In the genomic region with DNA sequence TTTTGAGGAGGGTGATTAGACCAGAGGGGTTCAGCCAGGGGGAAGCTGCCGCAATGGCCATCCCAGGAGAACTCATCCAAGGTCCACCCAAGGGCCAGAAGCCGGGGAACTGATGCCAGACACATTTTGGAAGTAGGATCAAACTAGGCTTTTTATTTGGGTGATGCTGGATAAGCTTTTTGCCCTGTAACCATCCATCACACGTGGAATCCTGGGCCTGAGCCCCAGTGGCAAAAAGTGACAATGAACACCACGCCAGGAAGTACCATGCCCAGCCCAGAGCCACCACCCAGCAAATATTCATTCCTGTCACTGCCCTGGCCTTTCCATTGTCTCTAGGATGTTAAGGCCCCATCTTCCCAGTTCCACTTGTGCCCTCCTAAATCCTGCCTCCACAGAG, we compare ENCODE assay signal across 26 cellular contexts.
DNase-seq lines count a peak whose midpoint lies in the region; ATAC-seq, FAIRE-seq and TF ChIP-seq lines count a peak whose summit lies in the region.
"Had no signal": no experiment of that assay in that cellular context is flagged by ENCODE, and none has a peak within 500 bp of the region (broad histone marks: within the 10 kb centered on the region; RNA-seq: fewer than 3 reads in every experiment).

No MANE protein-coding gene starts in this region.

- intact Hi-C loops in spleen (cut with DNase I; ENCODE audit: low total_unique reads), result no loop called here

- no peak overlapping the region for H3K4me2 ChIP-seq in A549
- H3K4me2 ChIP-seq: BLaER1 had no signal

- H3K4me1 ChIP-seq in A549 (peaks cover 38% of the 10 kb centered on the region), spleen (peaks cover 0 to 9% (median 5%) of the 10 kb centered on the region in 6 donors)
- H3K4me1 ChIP-seq: BE2C had no signal

- no peak overlapping the region for H3K27ac Mint-ChIP-seq in activated CD8-positive, alpha-beta memory T cell treated with anti-CD3 and anti-CD28 coated beads, Interleukin-2, amount 10 ng/mL, durations not matched to agents 7 days and 5 days
- H3K27ac Mint-ChIP-seq: CD4-positive, alpha-beta memory T cell; CD4-positive, CD25-positive, alpha-beta regulatory T cell had no signal

- no peak for TF ChIP-seq RAD21 in A549 (conservative IDR thresholded peaks at IDR 0.05 in 1 of 2, IDR thresholded peaks at IDR 0.05 in 1 of 2)

- no peaks in the 10 kb centered on the region for H3K27me3 Mint-ChIP-seq in activated CD8-positive, alpha-beta memory T cell treated with anti-CD3 and anti-CD28 coated beads, Interleukin-2, amount 10 ng/mL, durations not matched to agents 7 days and 5 days

- WGBS in A549 (ENCODE audit: missing lambda C conversion rate), result 80% methylated on average over 4 of the region's 4 CpGs
- WGBS in spleen, 5 donors, result 86 to 94% (median 91%) methylated on average over 4 of the region's 4 CpGs

- H3K36me3 ChIP-seq in spleen, result no peaks in the 10 kb centered on the region
- H3K36me3 ChIP-seq: BE2C, BLaER1 had no signal

- TF ChIP-seq EP300 in A549 (IDR thresholded peaks at IDR 0.05), result no peak

- H3K27me3 ChIP-seq in spleen (replicated peaks in 1 of 7), result no peaks in the 10 kb centered on the region
- H3K27me3 ChIP-seq: BE2C, BLaER1 had no signal

- peak; percentile 21 for DNase-seq in activated CD8-positive, alpha-beta memory T cell treated with anti-CD3 and anti-CD28 coated beads, Interleukin-2, amount 10 ng/mL, durations not matched to agents 7 days and 5 days
- DNase-seq in activated CD8-positive, alpha-beta memory T cell treated with anti-CD3 and anti-CD28 coated beads, Interleukin-2, amount 50 U/mL, for 4 hours, result no peak
- no peak for DNase-seq in A549 (ENCODE audit: low read depth in 1 of 2, low spot score in 1 of 2)
- DNase-seq in spleen, result peak; percentile 18
- DNase-seq in NCI-H1930 (lab: John Stamatoyannopoulos, UW), result no peak
- DNase-seq in superior temporal gyrus (ENCODE audit: extremely low spot score), result no peak
- DNase-seq: ACHN; BE2C; C1 segment of cervical spinal cord; CD4-positive, alpha-beta memory T cell; CD4-positive, CD25-positive, alpha-beta regulatory T cell; CD8-positive, alpha-beta memory T cell; COR-L47; DMS 273 treated with DMSO at 0.1 percent for 48 hours; DMS153; DMS53; DMS79; DND-41; EL; GDM1 had no signal

- no peak for TF ChIP-seq POLR2A in A549 (IDR thresholded peaks at IDR 0.05; ENCODE audit: low read length)
- no peak for TF ChIP-seq POLR2A in spleen (IDR thresholded peaks at IDR 0.05)

- H3K9me3 Mint-ChIP-seq in activated CD8-positive, alpha-beta memory T cell treated with anti-CD3 and anti-CD28 coated beads, Interleukin-2, amount 10 ng/mL, durations not matched to agents 7 days and 5 days (ENCODE audit: low read depth), result no peaks in the 10 kb centered on the region
- H3K9me3 Mint-ChIP-seq: CD4-positive, alpha-beta memory T cell; CD4-positive, CD25-positive, alpha-beta regulatory T cell; CD8-positive, alpha-beta memory T cell had no signal

- FAIRE-seq in A549 (lab: Jason Lieb, UNC), result no peak
- FAIRE-seq: GM12878, GM12892, GM18507 had no signal

- no peaks in the 10 kb centered on the region for H3K36me3 Mint-ChIP-seq in activated CD8-positive, alpha-beta memory T cell treated with anti-CD3 and anti-CD28 coated beads, Interleukin-2, amount 10 ng/mL, durations not matched to agents 7 days and 5 days
- H3K36me3 Mint-ChIP-seq: CD14-positive monocyte; CD4-positive, alpha-beta memory T cell; CD4-positive, CD25-positive, alpha-beta regulatory T cell; CD8-positive, alpha-beta memory T cell had no signal

- POLR2A ChIA-PET in A549 (lab: Yijun Ruan, JAX), result no interaction called here

- H3K9me3 ChIP-seq in A549 (no peaks in the 10 kb centered on the region), spleen (no peaks in the 10 kb centered on the region)
- H3K9me3 ChIP-seq: BE2C, BLaER1 had no signal

- TF ChIP-seq CTCF in A549 (IDR thresholded peaks at IDR 0.05), result no peak
- no peak for TF ChIP-seq CTCF in spleen (IDR thresholded peaks at IDR 0.05 in 8 of 11, conservative IDR thresholded peaks at IDR 0.05 in 3 of 11)

- no peak overlapping the region for H3K4me3 Mint-ChIP-seq in activated CD8-positive, alpha-beta memory T cell treated with anti-CD3 and anti-CD28 coated beads, Interleukin-2, amount 10 ng/mL, durations not matched to agents 7 days and 5 days
- H3K4me3 Mint-ChIP-seq: CD14-positive monocyte; CD4-positive, alpha-beta memory T cell; CD4-positive, CD25-positive, alpha-beta regulatory T cell; CD8-positive, alpha-beta memory T cell had no signal

- H3K4me3 ChIP-seq in A549 (no peak overlapping the region), spleen (no peak overlapping the region)
- H3K4me3 ChIP-seq: BLaER1, GM12878 had no signal

- peak overlapping the region; percentile 8 to 69; a peak in 3 of 6 replicates for H3K27ac ChIP-seq in A549
- no peak overlapping the region for H3K27ac ChIP-seq in spleen
- H3K27ac ChIP-seq: 22Rv1, BLaER1 had no signal

- peaks cover 9% of the 10 kb centered on the region for H3K4me1 Mint-ChIP-seq in activated CD8-positive, alpha-beta memory T cell treated with anti-CD3 and anti-CD28 coated beads, Interleukin-2, amount 10 ng/mL, durations not matched to agents 7 days and 5 days

- no peak for ATAC-seq in activated CD8-positive, alpha-beta memory T cell treated with anti-CD3 and anti-CD28 coated beads, Interleukin-2, amount 10 ng/mL, durations not matched to agents 7 days and 5 days
- ATAC-seq in A549, result no peak
- ATAC-seq: GM12878 had no signal

- CTCF ChIA-PET in activated CD8-positive, alpha-beta memory T cell treated with anti-CD3 and anti-CD28 coated beads, Interleukin-2, amount 10 ng/mL, durations not matched to agents 7 days and 5 days (lab: Charles Lee), result no interaction called here
- CTCF ChIA-PET in A549 (lab: Yijun Ruan, JAX), result no interaction called here

TF ChIP-seq in A549, 52 proteins besides CTCF, POLR2A, EP300 and RAD21:
- TF ChIP-seq SREBF2 (IDR thresholded peaks at IDR 0.05), result no peak
- TF ChIP-seq, protein P1, sequence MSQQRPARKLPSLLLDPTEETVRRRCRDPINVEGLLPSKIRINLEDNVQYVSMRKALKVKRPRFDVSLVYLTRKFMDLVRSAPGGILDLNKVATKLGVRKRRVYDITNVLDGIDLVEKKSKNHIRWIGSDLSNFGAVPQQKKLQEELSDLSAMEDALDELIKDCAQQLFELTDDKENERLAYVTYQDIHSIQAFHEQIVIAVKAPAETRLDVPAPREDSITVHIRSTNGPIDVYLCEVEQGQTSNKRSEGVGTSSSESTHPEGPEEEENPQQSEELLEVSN (IDR thresholded peaks at IDR 0.05; ENCODE audit: borderline replicate concordance, low read depth), result no peak
- no peak for TF ChIP-seq CHD2 (IDR thresholded peaks at IDR 0.05; ENCODE audit: low read length, partially characterized antibody)
- TF ChIP-seq, protein P2, sequence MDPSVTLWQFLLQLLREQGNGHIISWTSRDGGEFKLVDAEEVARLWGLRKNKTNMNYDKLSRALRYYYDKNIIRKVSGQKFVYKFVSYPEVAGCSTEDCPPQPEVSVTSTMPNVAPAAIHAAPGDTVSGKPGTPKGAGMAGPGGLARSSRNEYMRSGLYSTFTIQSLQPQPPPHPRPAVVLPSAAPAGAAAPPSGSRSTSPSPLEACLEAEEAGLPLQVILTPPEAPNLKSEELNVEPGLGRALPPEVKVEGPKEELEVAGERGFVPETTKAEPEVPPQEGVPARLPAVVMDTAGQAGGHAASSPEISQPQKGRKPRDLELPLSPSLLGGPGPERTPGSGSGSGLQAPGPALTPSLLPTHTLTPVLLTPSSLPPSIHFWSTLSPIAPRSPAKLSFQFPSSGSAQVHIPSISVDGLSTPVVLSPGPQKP (IDR thresholded peaks at IDR 0.05; ENCODE audit: low read depth, low read length), result no peak
- no peak for TF ChIP-seq BHLHE40 (IDR thresholded peaks at IDR 0.05; ENCODE audit: low read depth, low read length)
- TF ChIP-seq, protein P3, sequence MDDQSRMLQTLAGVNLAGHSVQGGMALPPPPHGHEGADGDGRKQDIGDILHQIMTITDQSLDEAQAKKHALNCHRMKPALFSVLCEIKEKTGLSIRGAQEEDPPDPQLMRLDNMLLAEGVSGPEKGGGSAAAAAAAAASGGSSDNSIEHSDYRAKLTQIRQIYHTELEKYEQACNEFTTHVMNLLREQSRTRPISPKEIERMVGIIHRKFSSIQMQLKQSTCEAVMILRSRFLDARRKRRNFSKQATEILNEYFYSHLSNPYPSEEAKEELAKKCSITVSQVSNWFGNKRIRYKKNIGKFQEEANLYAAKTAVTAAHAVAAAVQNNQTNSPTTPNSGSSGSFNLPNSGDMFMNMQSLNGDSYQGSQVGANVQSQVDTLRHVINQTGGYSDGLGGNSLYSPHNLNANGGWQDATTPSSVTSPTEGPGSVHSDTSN (IDR thresholded peaks at IDR 0.05), result no peak
- TF ChIP-seq, protein P4, sequence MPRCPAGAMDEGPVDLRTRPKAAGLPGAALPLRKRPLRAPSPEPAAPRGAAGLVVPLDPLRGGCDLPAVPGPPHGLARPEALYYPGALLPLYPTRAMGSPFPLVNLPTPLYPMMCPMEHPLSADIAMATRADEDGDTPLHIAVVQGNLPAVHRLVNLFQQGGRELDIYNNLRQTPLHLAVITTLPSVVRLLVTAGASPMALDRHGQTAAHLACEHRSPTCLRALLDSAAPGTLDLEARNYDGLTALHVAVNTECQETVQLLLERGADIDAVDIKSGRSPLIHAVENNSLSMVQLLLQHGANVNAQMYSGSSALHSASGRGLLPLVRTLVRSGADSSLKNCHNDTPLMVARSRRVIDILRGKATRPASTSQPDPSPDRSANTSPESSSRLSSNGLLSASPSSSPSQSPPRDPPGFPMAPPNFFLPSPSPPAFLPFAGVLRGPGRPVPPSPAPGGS (IDR thresholded peaks at IDR 0.05), result no peak
- TF ChIP-seq, protein P5, sequence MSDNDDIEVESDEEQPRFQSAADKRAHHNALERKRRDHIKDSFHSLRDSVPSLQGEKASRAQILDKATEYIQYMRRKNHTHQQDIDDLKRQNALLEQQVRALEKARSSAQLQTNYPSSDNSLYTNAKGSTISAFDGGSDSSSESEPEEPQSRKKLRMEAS (IDR thresholded peaks at IDR 0.05), result no peak
- no peak for TF ChIP-seq JUNB (IDR thresholded peaks at IDR 0.05)
- TF ChIP-seq NR3C1 (IDR thresholded peaks at IDR 0.05), result no peak
- TF ChIP-seq JUN (IDR thresholded peaks at IDR 0.05), result no peak
- TF ChIP-seq CBX8 (IDR thresholded peaks at IDR 0.05), result no peak
- no peak for TF ChIP-seq ESRRA (IDR thresholded peaks at IDR 0.05; ENCODE audit: borderline replicate concordance, low read length)
- TF ChIP-seq NPAS2 (CRISPR knock-in tag; IDR thresholded peaks at IDR 0.05; ENCODE audit: borderline replicate concordance), result no peak
- no peak for TF ChIP-seq MAZ (IDR thresholded peaks at IDR 0.05; ENCODE audit: borderline replicate concordance, low read depth, low read length)

Comparison
In these comparisons a context has a peak if more than half of its experiments do, and no peak if none do; other contexts are left out.
1. DNase-seq: peak in activated CD8-positive, alpha-beta memory T cell treated with anti-CD3 and anti-CD28 coated beads, Interleukin-2, amount 10 ng/mL, durations not matched to agents 7 days and 5 days (single experiment) and spleen (single experiment); none in activated CD8-positive, alpha-beta memory T cell treated with anti-CD3 and anti-CD28 coated beads, Interleukin-2, amount 50 U/mL, for 4 hours (single experiment), A549 (0 of 2), NCI-H1930 (0 of 2) and superior temporal gyrus (single experiment).
2. H3K27ac ChIP-seq: peak in A549 (2 of 2); none in spleen (0 of 8).